Comparison of ENCODE assay signal across 32 cellular contexts in the genomic region with DNA sequence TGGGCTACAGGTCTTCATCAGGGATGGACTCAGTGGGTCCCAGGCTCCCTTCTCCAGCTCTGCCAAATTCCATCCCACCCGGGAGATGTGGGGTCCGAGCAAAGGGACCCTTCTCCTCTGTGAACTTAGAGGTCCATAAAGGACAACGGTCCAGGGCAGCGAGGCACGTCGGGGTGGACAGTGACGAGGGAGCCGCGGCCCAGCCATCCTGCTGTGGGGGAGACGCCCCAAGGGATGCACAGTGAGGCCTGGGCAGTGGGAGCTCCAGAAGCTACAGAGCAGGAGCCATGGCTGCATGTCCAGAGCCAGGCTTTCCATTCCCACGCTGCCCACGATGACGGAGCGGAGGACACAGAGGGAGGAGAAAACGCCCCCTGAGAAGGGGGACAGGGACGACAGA.
"Had no signal": no experiment of that assay in that cellular context is flagged by ENCODE, and none has a peak within 500 bp of the region (broad histone marks: within the 10 kb centered on the region; RNA-seq: fewer than 3 reads in every experiment).

No MANE protein-coding gene starts in this region.

- H3K4me1 ChIP-seq: adrenal gland, body of pancreas, breast epithelium had no signal

- H3K36me3 ChIP-seq: adrenal gland, brain microvascular endothelial cell, breast epithelium had no signal

- ATAC-seq: activated CD8-positive, alpha-beta T cell treated with anti-CD3 and anti-CD28 coated beads for 36 hours; activated naive CD4-positive, alpha-beta T cell treated with anti-CD3 and anti-CD28 coated beads, Interleukin-2, amount 50 U/mL, for 72 hours; activated T-cell treated with anti-CD3 and anti-CD28 coated beads, Interleukin-2, amount 50 U/mL, for 4 hours; activated T-cell treated with anti-CD3 and anti-CD28 coated beads, Interleukin-2, amount 50 U/mL, for 72 hours; activated T-helper 17 cell treated with anti-CD3 and anti-CD28 coated beads, Interleukin-2, amount 50 U/mL, for 72 hours; body of pancreas had no signal

- H3K4me3 ChIP-seq: adrenal gland, body of pancreas, breast epithelium had no signal

- H3K27ac ChIP-seq: adrenal gland, body of pancreas, brain microvascular endothelial cell, breast epithelium, VCaP had no signal

- H3K9me3 ChIP-seq: adrenal gland, body of pancreas, breast epithelium had no signal

- H3K27me3 ChIP-seq: adrenal gland, body of pancreas, brain microvascular endothelial cell had no signal

- DNase-seq: activated B cell treated with CpG ODN at 0.5 μM for 24 hours; activated CD4-positive, alpha-beta memory T cell treated with anti-CD3 and anti-CD28 coated beads for 36 hours; activated CD4-positive, alpha-beta T cell treated with anti-CD3 and anti-CD28 coated beads for 4 hours; activated CD4-positive, alpha-beta T cell treated with anti-CD3 and anti-CD28 coated beads, Interleukin-2, amount 10 ng/mL, durations not matched to agents 24 days and 14 days; activated CD4-positive, alpha-beta T cell treated with anti-CD3 and anti-CD28 coated beads, Interleukin-2, amount 50 U/mL, for 1 hour; activated CD4-positive, alpha-beta T cell treated with anti-CD3 and anti-CD28 coated beads, Interleukin-2, amount 50 U/mL, for 4 hours; activated CD4-positive, CD25-positive, alpha-beta regulatory T cell treated with anti-CD3 and anti-CD28 coated beads, Interleukin-2, amount 50 U/mL, for 72 hours; activated CD8-positive, alpha-beta memory T cell treated with anti-CD3 and anti-CD28 coated beads, Interleukin-2, amount 50 U/mL, for 4 hours; activated CD8-positive, alpha-beta T cell treated with anti-CD3 and anti-CD28 coated beads for 36 hours; activated effector memory CD4-positive, alpha-beta T cell treated with anti-CD3 and anti-CD28 coated beads, Interleukin-2, amount 50 U/mL, for 16 hours; activated gamma-delta T cell treated with Interleukin-2 at 50 U/mL for 16 hours; activated naive CD4-positive, alpha-beta T cell; activated naive CD4-positive, alpha-beta T cell treated with anti-CD3 and anti-CD28 coated beads for 36 hours; activated naive CD4-positive, alpha-beta T cell treated with anti-CD3 and anti-CD28 coated beads, Interleukin-2, amount 50 U/mL, for 16 hours; activated naive CD8-positive, alpha-beta T cell treated with anti-CD3 and anti-CD28 coated beads for 36 hours; activated T-cell treated with anti-CD3 and anti-CD28 coated beads for 4 hours; activated T-cell treated with anti-CD3 and anti-CD28 coated beads, Interleukin-2, amount 50 U/mL, for 1 hour; activated T-cell treated with anti-CD3 and anti-CD28 coated beads, Interleukin-2, amount 50 U/mL, for 4 hours; activated T-cell treated with anti-CD3 and anti-CD28 coated beads, Interleukin-2, amount 50 U/mL, for 72 hours; adrenal gland; amniotic stem cell; aorta; body of pancreas; brain microvascular endothelial cell; central memory CD4-positive, alpha-beta T cell; T-helper 1 cell; T-helper 2 cell; T-helper 9 cell had no signal
